In genomic region chr7:72152171-72153131, GRCh38 we compare ENCODE assay signal across 15 cellular contexts.
DNase-seq lines count a peak whose midpoint lies in the region; ATAC-seq and TF ChIP-seq lines count a peak whose summit lies in the region.
"Had no signal": no experiment of that assay in that cellular context is flagged by ENCODE, and none has a peak within 500 bp of the region (broad histone marks: within the 10 kb centered on the region; RNA-seq: fewer than 3 reads in every experiment).

No MANE protein-coding gene starts in this region.

- no peak overlapping the region for H4K8ac ChIP-seq in trophoblast cell (ENCODE audit: low read depth, low read length)

- H3K4me1 ChIP-seq in liver (ENCODE audit: control insufficient read depth in 4 of 4, insufficient read depth in 4 of 4, low read length in 3 of 4) (peaks cover 3 to 14% (median 9%) of the 10 kb centered on the region in 4 donors), trophoblast cell (ENCODE audit: control insufficient read depth in 1 of 2, insufficient read depth in 2 of 2, low read length in 2 of 2) (peaks cover 5 to 11% of the 10 kb centered on the region in 2 experiments)
- H3K4me1 ChIP-seq: HAP-1, prostate gland, SJCRH30 had no signal

- no peak overlapping the region for H4K12ac ChIP-seq in trophoblast cell (ENCODE audit: low read depth, low read length)

- no peak overlapping the region for H2AFZ ChIP-seq in trophoblast cell (ENCODE audit: insufficient read depth, low read length, poor library complexity)

- no peak overlapping the region for H3K4ac ChIP-seq in trophoblast cell (ENCODE audit: low read depth, low read length)

- no peak overlapping the region for H4K91ac ChIP-seq in trophoblast cell (ENCODE audit: low read depth, low read length)

- H3K4me3 ChIP-seq in liver (ENCODE audit: low read depth in 1 of 3, low read length in 3 of 3) (no peak overlapping the region), trophoblast cell (ENCODE audit: low read depth, low read length) (no peak overlapping the region)
- H3K4me3 ChIP-seq: HAP-1, prostate gland, SJCRH30 had no signal

- H3K27me3 ChIP-seq in liver (ENCODE audit: control insufficient read depth in 4 of 4, insufficient read depth in 4 of 4, low read length in 3 of 4) (no peaks in the 10 kb centered on the region), trophoblast cell (ENCODE audit: insufficient read depth, low read length) (no peaks in the 10 kb centered on the region)
- H3K27me3 ChIP-seq: SJCRH30 had no signal

- no peaks in the 10 kb centered on the region for H3K79me1 ChIP-seq in trophoblast cell (ENCODE audit: low read length)

- no peaks in the 10 kb centered on the region for H3K79me2 ChIP-seq in trophoblast cell (ENCODE audit: control insufficient read depth, insufficient read depth, low read length, poor library complexity)

- no peak overlapping the region for H3K18ac ChIP-seq in trophoblast cell (ENCODE audit: low read length)

- TF ChIP-seq CTCF in liver (IDR thresholded peaks at IDR 0.05; ENCODE audit: low read depth, low read length, missing input control), result no peak

- 41% methylated on average over 7 of the region's 7 CpGs for WGBS in liver
- no CpG with 5 or more reads among the region's 7 CpGs for WGBS in trophoblast cell (ENCODE audit: extremely low coverage, insufficient coverage, insufficient read length)

- ATAC-seq in HG03025 (IDR thresholded peaks at IDR 0.05; ENCODE audit: low FRiP score, unreplicated experiment), result no peak
- no peak for ATAC-seq in HG02970 (IDR thresholded peaks at IDR 0.05; ENCODE audit: low FRiP score, unreplicated experiment)

- H3K4me2 ChIP-seq in trophoblast cell (ENCODE audit: low read length), result no peak overlapping the region

- no peak overlapping the region for H3K23ac ChIP-seq in trophoblast cell (ENCODE audit: low read length)

- DNase-seq in HuH-7 (ENCODE audit: low spot score), result peak; percentile 28
- peak; percentile 31 to 61 for DNase-seq in cerebellar nuclear complex (lab: John Stamatoyannopoulos, UW)
- no peak for DNase-seq in trophoblast cell
- DNase-seq: activated effector memory CD4-positive, alpha-beta T cell treated with Interleukin-2 at 50 U/mL for 16 hours; CD4-positive, alpha-beta memory T cell; effector memory CD4-positive, alpha-beta T cell; foreskin fibroblast; NCI-H1930; SJCRH30 had no signal

- H2AK5ac ChIP-seq in trophoblast cell (ENCODE audit: low read length), result no peak overlapping the region

- no peak overlapping the region for H2BK5ac ChIP-seq in trophoblast cell (ENCODE audit: low read depth, low read length, poor library complexity)

- H3K27ac ChIP-seq in liver (ENCODE audit: low read depth in 1 of 2, low read length in 2 of 2) (no peak overlapping the region), temporal lobe (ENCODE audit: low read depth, low read length) (peak overlapping the region; percentile 100), trophoblast cell (ENCODE audit: low read depth, low read length) (no peak overlapping the region)
- H3K27ac ChIP-seq: prostate gland, SJCRH30 had no signal

- H3K9ac ChIP-seq in liver (ENCODE audit: low read depth in 1 of 2, low read length in 2 of 2), result no peak overlapping the region
- no peak overlapping the region for H3K9ac ChIP-seq in trophoblast cell (ENCODE audit: low read length)

- peak; percentile 36 to 37 for TF ChIP-seq RAD21 in liver (IDR thresholded peaks at IDR 0.05)

- H3K36me3 ChIP-seq in liver (ENCODE audit: control insufficient read depth in 4 of 4, insufficient read depth in 3 of 4, low read depth in 1 of 4, low read length in 3 of 4) (no peaks in the 10 kb centered on the region), trophoblast cell (ENCODE audit: control insufficient read depth in 1 of 2, insufficient read depth in 2 of 2, low read length in 2 of 2) (no peaks in the 10 kb centered on the region)
- H3K36me3 ChIP-seq: HAP-1, prostate gland, SJCRH30 had no signal

- no peak overlapping the region for H2BK120ac ChIP-seq in trophoblast cell (ENCODE audit: insufficient read depth, low read length, poor library complexity)

- H3K9me3 ChIP-seq in liver (ENCODE audit: control insufficient read depth in 4 of 4, low read length in 3 of 4) (no peaks in the 10 kb centered on the region), trophoblast cell (ENCODE audit: insufficient read depth, low read depth, low read length) (no peaks in the 10 kb centered on the region)
- H3K9me3 ChIP-seq: HAP-1, prostate gland, SJCRH30 had no signal

- no peak overlapping the region for H3K14ac ChIP-seq in trophoblast cell (ENCODE audit: low read length)

- no peak overlapping the region for H2BK12ac ChIP-seq in trophoblast cell (ENCODE audit: low read length)

TF ChIP-seq in liver, 16 proteins besides CTCF, POLR2A, EP300 and RAD21:
- no peak for TF ChIP-seq FOXA1 (IDR thresholded peaks at IDR 0.05)
- TF ChIP-seq HNF4G (IDR thresholded peaks at IDR 0.05), result no peak
- TF ChIP-seq YY1 (IDR thresholded peaks at IDR 0.05), result peak; percentile 80
- TF ChIP-seq SP1 (IDR thresholded peaks at IDR 0.05), result peak; percentile 71
- TF ChIP-seq REST (IDR thresholded peaks at IDR 0.05), result no peak
- no peak for TF ChIP-seq MAX (IDR thresholded peaks at IDR 0.05)
- peak in 1 of 2 donors; percentile 20 for TF ChIP-seq JUND (IDR thresholded peaks at IDR 0.05)
- no peak for TF ChIP-seq ZBTB33 (IDR thresholded peaks at IDR 0.05)
- TF ChIP-seq FOXA2 (IDR thresholded peaks at IDR 0.05), result peak; percentile 33
- TF ChIP-seq NR2F2 (IDR thresholded peaks at IDR 0.05), result peak; percentile 80
- no peak for TF ChIP-seq TAF1 (conservative IDR thresholded peaks at IDR 0.05)
- no peak for TF ChIP-seq EGR1 (IDR thresholded peaks at IDR 0.05; ENCODE audit: low read depth in 2 of 2)
- peak; percentile 28 to 36 for TF ChIP-seq HNF4A (conservative IDR thresholded peaks at IDR 0.05)
- TF ChIP-seq GABPA (IDR thresholded peaks at IDR 0.05 in 1 of 2, conservative IDR thresholded peaks at IDR 0.05 in 1 of 2), result no peak
- no peak for TF ChIP-seq ATF3 (IDR thresholded peaks at IDR 0.05)
- peak; percentile 77 to 81 for TF ChIP-seq RXRA (IDR thresholded peaks at IDR 0.05)

Comparison
In these comparisons a context has a peak if more than half of its experiments do, and no peak if none do; other contexts are left out.
1. DNase-seq: peak in HuH-7 (single experiment) and cerebellar nuclear complex (2 of 2); none in trophoblast cell (0 of 2).